26 cellular contexts compared by ENCODE assay signal in the genomic region with DNA sequence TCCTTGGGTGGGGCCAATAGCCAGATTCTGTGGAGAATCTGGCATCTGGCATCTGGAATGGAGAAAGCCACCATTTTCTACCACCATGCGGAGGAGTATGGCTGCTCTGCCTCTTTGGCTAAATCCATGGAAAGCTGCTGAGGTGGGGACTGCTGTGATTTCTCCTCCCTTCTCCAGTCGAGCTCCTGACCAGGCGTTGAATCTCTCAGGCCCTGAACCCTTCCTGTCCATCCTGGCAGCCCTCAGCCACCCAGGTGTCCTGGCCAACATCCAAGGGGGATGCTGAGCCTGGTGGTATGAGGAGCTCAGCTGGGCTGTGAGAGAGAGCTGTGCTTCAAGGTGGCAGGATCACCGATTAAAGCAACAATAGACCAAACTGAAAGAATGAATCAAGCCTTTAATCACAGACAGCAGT. TPM values are rescaled to one million over a fixed set of nuclear protein-coding genes. Genes with fewer than 3 reads are reported as not detected.
A peak's percentile ranks its signal among the peaks of the same experiment; 100 is the strongest.
DNase-seq lines count a peak whose midpoint lies in the region; ATAC-seq, FAIRE-seq and TF ChIP-seq lines count a peak whose summit lies in the region.
"Had no signal": no experiment of that assay in that cellular context is flagged by ENCODE, and none has a peak within 500 bp of the region (broad histone marks: within the 10 kb centered on the region; RNA-seq: fewer than 3 reads in every experiment).

No MANE protein-coding gene starts in this region.

- H3K27ac Mint-ChIP-seq in T-helper 2 cell treated with Interferon-gamma antibody and Interleukin-4, amounts not matched to agents 5 μg/mL and 100 μg/mL, for 36 hours, result no peak overlapping the region

- no peaks in the 10 kb centered on the region for H3K36me3 Mint-ChIP-seq in T-helper 2 cell treated with Interferon-gamma antibody and Interleukin-4, amounts not matched to agents 5 μg/mL and 100 μg/mL, for 36 hours (ENCODE audit: low read depth)

- H3K27ac ChIP-seq in DOHH2 (ENCODE audit: low read depth, low read length) (no peak overlapping the region), GM12878 (ENCODE audit: control insufficient read depth, insufficient read depth) (no peak overlapping the region), spleen (peak overlapping the region in 5 of 8 donors; percentile 8 to 81 (median 60))
- H3K27ac ChIP-seq: C4-2B, GM23248 had no signal

- no peak for TF ChIP-seq RAD21 in GM12878 (IDR thresholded peaks at IDR 0.05; ENCODE audit: insufficient read depth, low read depth, low read length)

- H4K20me1 ChIP-seq in DOHH2 (ENCODE audit: control insufficient read depth, insufficient read depth, low read depth, low read length) (no peaks in the 10 kb centered on the region), GM12878 (ENCODE audit: control insufficient read depth, insufficient read depth) (no peaks in the 10 kb centered on the region)

- DNase-seq in T-helper 2 cell treated with Interferon-gamma antibody and Interleukin-4, amounts not matched to agents 5 μg/mL and 100 μg/mL, for 36 hours (ENCODE audit: low spot score), result no peak
- DNase-seq in T-helper 2 cell (no peak), GM12878 (ENCODE audit: low read depth, low spot score) (no peak), spleen (no peak), middle frontal gyrus (ENCODE audit: extremely low spot score, low spot score) (no peak), GM19239 (ENCODE audit: insufficient read length, low spot score) (no peak), GM03348 (ENCODE audit: low spot score) (no peak)
- DNase-seq: 8988T, DMS 273 treated with DMSO at 0.1 percent for 48 hours, GF-D8, GM23248, HCEC 1CT, NCI-H1048, NCI-H1436 treated with DMSO at 0.1 percent for 48 hours, NCI-H2029 treated with DMSO at 0.1 percent for 48 hours, NCI-H2171 treated with DMSO at 0.1 percent for 48 hours, NCI-H510A, NCI-H774, SW 1271 had no signal

- no peak for TF ChIP-seq EP300 in GM12878 (IDR thresholded peaks at IDR 0.05; ENCODE audit: borderline replicate concordance in 1 of 2, control insufficient read depth in 1 of 2, low read depth in 2 of 2, low read length in 2 of 2)

- TF ChIP-seq CTCF in DOHH2 (IDR thresholded peaks at IDR 0.05; ENCODE audit: low read depth, low read length, poor library complexity, severe bottlenecking), result no peak
- TF ChIP-seq CTCF in GM12878 (IDR thresholded peaks at IDR 0.05 in 2 of 3, conservative IDR thresholded peaks at IDR 0.05 in 1 of 3; ENCODE audit: control insufficient read depth in 2 of 3, extremely low read depth in 1 of 3, insufficient read depth in 1 of 3, low read depth in 3 of 3, low read length in 3 of 3), result no peak
- TF ChIP-seq CTCF in spleen (IDR thresholded peaks at IDR 0.05 in 8 of 11, conservative IDR thresholded peaks at IDR 0.05 in 3 of 11), result no peak

- SMC1A ChIA-PET in GM12878 (lab: Charles Lee; ENCODE audit: uncharacterized antibody, unreplicated experiment), result no interaction called here

- TF ChIP-seq POLR2A in GM12878 (IDR thresholded peaks at IDR 0.05; ENCODE audit: low read depth, low read length), result no peak
- TF ChIP-seq POLR2A in spleen (IDR thresholded peaks at IDR 0.05), result no peak

- 35% methylated on average over 4 of the region's 4 CpGs for WGBS in GM12878 (ENCODE audit: insufficient coverage, insufficient replicate concordance, low lambda C conversion rate, missing lambda C conversion rate)
- 62 to 83% (median 72%) methylated on average over 4 of the region's 4 CpGs for WGBS in spleen, 5 donors

- no peak for FAIRE-seq in GM12878 (lab: Jason Lieb, UNC)
- FAIRE-seq in GM19239 (lab: Jason Lieb, UNC), result no peak
- FAIRE-seq: HTR-8/SVneo had no signal

- CTCF ChIA-PET in GM12878 (lab: Yijun Ruan, JAX), result no interaction called here

- H3K4me2 ChIP-seq in DOHH2 (ENCODE audit: low read length) (peak overlapping the region; percentile 21; the same call in 1 of the 2 replicates), GM12878 (ENCODE audit: control insufficient read depth, insufficient read depth) (0 out of 2 replicates have a peak overlapping the region, but pooled peaks have one; percentile 5)

- in situ Hi-C loops in GM12878 (cut with MboI), result no loop called here

- H3K79me2 ChIP-seq in DOHH2 (ENCODE audit: control insufficient read depth, low read length), result no peaks in the 10 kb centered on the region
- H3K79me2 ChIP-seq in GM12878 (ENCODE audit: control insufficient read depth, insufficient read depth, low read length), result no peaks in the 10 kb centered on the region

- H3K4me3 Mint-ChIP-seq in T-helper 2 cell treated with Interferon-gamma antibody and Interleukin-4, amounts not matched to agents 5 μg/mL and 100 μg/mL, for 36 hours, result peak overlapping the region; percentile 72

- no peaks in the 10 kb centered on the region for H3K9me3 Mint-ChIP-seq in T-helper 2 cell treated with Interferon-gamma antibody and Interleukin-4, amounts not matched to agents 5 μg/mL and 100 μg/mL, for 36 hours

- H3K36me3 ChIP-seq in DOHH2 (ENCODE audit: control insufficient read depth, low read length), result no peaks in the 10 kb centered on the region
- H3K36me3 ChIP-seq in GM12878 (ENCODE audit: control insufficient read depth in 2 of 2, insufficient read depth in 2 of 2, low read length in 1 of 2), result no peaks in the 10 kb centered on the region
- no peaks in the 10 kb centered on the region for H3K36me3 ChIP-seq in spleen

- RAD21 ChIA-PET in GM12878 (lab: Charles Lee; ENCODE audit: unreplicated experiment), result interaction anchor here (0.9 kb wide), 1 partner anchor 13 kb away, joined by 3 read pairs; no protein-coding TSS in a partner anchor

- no peak overlapping the region for H3K9ac ChIP-seq in GM12878 (ENCODE audit: control insufficient read depth, insufficient read depth, low read length)
- H3K9ac ChIP-seq: GM23248 had no signal

- intact Hi-C loops in GM12878 (cut with micrococcal nuclease; ENCODE audit: unreplicated experiment), result no loop called here
- intact Hi-C loops in spleen (cut with DNase I; ENCODE audit: low total_unique reads), result no loop called here

- peaks cover 66% of the 10 kb centered on the region for H3K4me1 Mint-ChIP-seq in T-helper 2 cell treated with Interferon-gamma antibody and Interleukin-4, amounts not matched to agents 5 μg/mL and 100 μg/mL, for 36 hours (ENCODE audit: low read depth)

- H3K4me3 ChIP-seq in DOHH2 (ENCODE audit: low read length) (no peak overlapping the region), GM12878 (no peak overlapping the region), spleen (peak overlapping the region in 1 of 8 donors; percentile 67)
- H3K4me3 ChIP-seq: GM23248 had no signal

- POLR2A ChIA-PET in GM12878 (lab: Charles Lee), result no interaction called here

- peaks cover 32% of the 10 kb centered on the region for H3K27me3 ChIP-seq in DOHH2 (ENCODE audit: control insufficient read depth, low read length)
- no peaks in the 10 kb centered on the region for H3K27me3 ChIP-seq in GM12878 (replicated peaks in 1 of 2; ENCODE audit: control insufficient read depth in 2 of 2, insufficient read depth in 2 of 2, low read length in 1 of 2)
- peaks cover 0 to 58% (median 0%) of the 10 kb centered on the region in 7 donors for H3K27me3 ChIP-seq in spleen (replicated peaks in 1 of 7)

- BruUV-seq in GM12878 (replicated peaks; lab: Mats Ljungman, UMichigan), result no TSS peak

- H3F3A ChIP-seq in DOHH2 (ENCODE audit: control insufficient read depth, insufficient read depth), result no peaks in the 10 kb centered on the region

- peaks cover 7% of the 10 kb centered on the region for H3K27me3 Mint-ChIP-seq in T-helper 2 cell treated with Interferon-gamma antibody and Interleukin-4, amounts not matched to agents 5 μg/mL and 100 μg/mL, for 36 hours (ENCODE audit: low read depth)

- peaks cover 27% of the 10 kb centered on the region for H3K4me1 ChIP-seq in DOHH2 (ENCODE audit: control insufficient read depth, low read length)
- peaks cover 45% of the 10 kb centered on the region for H3K4me1 ChIP-seq in GM12878 (ENCODE audit: control insufficient read depth, insufficient read depth, low read length)
- peaks cover 6 to 81% (median 30%) of the 10 kb centered on the region in 6 donors for H3K4me1 ChIP-seq in spleen

- no peak for ATAC-seq in GM12878
- ATAC-seq: Panc1 had no signal

- no peaks in the 10 kb centered on the region for H3K9me2 ChIP-seq in DOHH2 (replicated peaks; ENCODE audit: control insufficient read depth, low read length)

- H3K9me3 ChIP-seq in DOHH2 (ENCODE audit: control insufficient read depth, insufficient read depth, low read length), result no peaks in the 10 kb centered on the region
- no peaks in the 10 kb centered on the region for H3K9me3 ChIP-seq in GM12878 (replicated peaks; ENCODE audit: control insufficient read depth, insufficient read depth, low read length)
- no peaks in the 10 kb centered on the region for H3K9me3 ChIP-seq in spleen

- no peak overlapping the region for H2AFZ ChIP-seq in GM12878 (ENCODE audit: control insufficient read depth, low read depth, low read length)
- H2AFZ ChIP-seq: GM23248 had no signal

RNA-seq across cellular contexts. Expression of a gene that starts 17.4 kb away (rescaled TPM):
- 0.27 and 0.71 TPM in 2 replicates for total RNA-seq in GM12878 (2013; cell fraction: nucleolus; rRNA removed)
- 0.34 and 0.54 TPM in 2 replicates for total RNA-seq in GM12878 (2014; rRNA removed)
- total RNA-seq in GM12878 (2014; rRNA removed; fragmentation: Illumina TruSeq; extraction: Trizol), result 0.40 and 0.64 TPM in 2 replicates
- total RNA-seq in GM12878 (2021), result 0.31 and 0.45 TPM in 2 replicates
- not detected for polyA plus RNA-seq in GM12878 (2011; ENCODE audit: low read depth)
- polyA plus RNA-seq in GM12878 (2011; rRNA removed), result 0.08 TPM in 1 of 2 replicates, not detected in the other
- polyA plus RNA-seq in GM12878 (2011; cell fraction: cytosol; rRNA removed), result 0.06 and 0.10 TPM in 2 replicates
- 0.10 and 0.19 TPM in 2 replicates for polyA plus RNA-seq in GM12878 (2011; cell fraction: nucleus; rRNA removed)
- polyA plus RNA-seq in GM12878 (2012), result 0.23 and 0.24 TPM in 2 replicates
- 0.10 and 0.14 TPM in 2 replicates for polyA plus RNA-seq in GM12878 (2014; fragmentation: Illumina TruSeq; extraction: Trizol)
- under 1 TPM in 1 of 2 experiments, not detected in 1; 0.13 TPM for polyA plus RNA-seq in GM12878 (2014; fragmentation: Nextera tagmentation; extraction: Ambion mirVana)
- polyA plus RNA-seq in GM12878 (2014; rRNA removed), result 0.31 and 0.38 TPM in 2 replicates
- under 1 TPM in 1 of 2 experiments, not detected in 1; 0.23 TPM for polyA plus RNA-seq in GM12878 (2016; fragmentation: Nextera tagmentation; extraction: Ambion mirVana)
- 0.10 TPM in 1 of 2 replicates, not detected in the other for polyA minus RNA-seq in GM12878 (2011; rRNA and poly(A)+ RNA removed)
- polyA minus RNA-seq in GM12878 (2011; cell fraction: cytosol; rRNA and poly(A)+ RNA removed), result not detected in 2 replicates
- not detected in 2 replicates for polyA minus RNA-seq in GM12878 (2011; cell fraction: nucleus; rRNA and poly(A)+ RNA removed)
- total RNA-seq in spleen, result 1 to 10 TPM in 6 of 7 donors, under 1 TPM in 1; 0.91 to 5.8 (median 3.6) TPM
- polyA plus RNA-seq in spleen, result 1 to 10 TPM in 1 of 3 donors, under 1 TPM in 2; 0.27 to 1.6 (median 0.30) TPM
- total RNA-seq: Daoy, GM23248, M059J, SK-MEL-5 had no signal
- polyA plus RNA-seq: GM23248 had no signal

RNA-seq across cellular contexts. Expression of a gene that starts 22.2 kb away (rescaled TPM):
- 35.3 and 36.3 TPM in 2 replicates for total RNA-seq in GM12878 (2013; cell fraction: nucleolus; rRNA removed)
- total RNA-seq in GM12878 (2014; rRNA removed) (3.3 and 4.0 TPM in 2 replicates), GM12878 (2014; rRNA removed; fragmentation: Illumina TruSeq; extraction: Trizol) (7.0 and 7.1 TPM in 2 replicates), GM12878 (2021) (12.0 and 12.8 TPM in 2 replicates), spleen (10 to 100 TPM; 10.5 to 24.4 (median 18.4) TPM)
- 4.7 TPM for polyA plus RNA-seq in GM12878 (2011; ENCODE audit: low read depth)
- polyA plus RNA-seq in GM12878 (2011; rRNA removed) (9.0 and 12.9 TPM in 2 replicates), GM12878 (2014; fragmentation: Illumina TruSeq; extraction: Trizol) (9.9 and 10.4 TPM in 2 replicates), GM12878 (2014; fragmentation: Nextera tagmentation; extraction: Ambion mirVana) (1 to 10 TPM; 1.5 to 1.8 TPM), GM12878 (2014; rRNA removed) (4.8 TPM in 2 replicates), GM12878 (2016; fragmentation: Nextera tagmentation; extraction: Ambion mirVana) (1 to 10 TPM; 1.9 to 2.1 TPM), spleen (1 to 10 TPM; 1.8 to 4.2 (median 2.0) TPM)
- polyA plus RNA-seq in GM12878 (2011; cell fraction: cytosol; rRNA removed), result 3.5 and 3.8 TPM in 2 replicates
- 10.0 and 11.1 TPM in 2 replicates for polyA plus RNA-seq in GM12878 (2011; cell fraction: nucleus; rRNA removed)
- 5.8 and 6.4 TPM in 2 replicates for polyA plus RNA-seq in GM12878 (2012)
- 8.4 and 10.7 TPM in 2 replicates for polyA minus RNA-seq in GM12878 (2011; rRNA and poly(A)+ RNA removed)
- 4.8 and 6.2 TPM in 2 replicates for polyA minus RNA-seq in GM12878 (2011; cell fraction: cytosol; rRNA and poly(A)+ RNA removed)
- 8.3 and 11.6 TPM in 2 replicates for polyA minus RNA-seq in GM12878 (2011; cell fraction: nucleus; rRNA and poly(A)+ RNA removed)

RNA-seq across cellular contexts. Expression of a gene that starts 47.3 kb away (rescaled TPM):
- total RNA-seq in GM12878 (2013; cell fraction: nucleolus; rRNA removed), result not detected in 2 replicates
- total RNA-seq in GM12878 (2014; rRNA removed) (0.06 and 0.11 TPM in 2 replicates), GM12878 (2014; rRNA removed; fragmentation: Illumina TruSeq; extraction: Trizol) (not detected in 2 replicates), GM12878 (2021) (0.29 TPM in 1 of 2 replicates, not detected in the other), spleen (10 to 100 TPM in 3 of 7 donors, 1 to 10 TPM in 4; 4.0 to 65.1 (median 7.0) TPM)
- not detected for polyA plus RNA-seq in GM12878 (2011; ENCODE audit: low read depth)
- polyA plus RNA-seq in GM12878 (2011; rRNA removed) (0.03 TPM in 1 of 2 replicates, not detected in the other), GM12878 (2014; fragmentation: Illumina TruSeq; extraction: Trizol) (0.09 TPM in 1 of 2 replicates, not detected in the other), GM12878 (2014; fragmentation: Nextera tagmentation; extraction: Ambion mirVana) (not detected), GM12878 (2014; rRNA removed) (0.06 and 0.11 TPM in 2 replicates), GM12878 (2016; fragmentation: Nextera tagmentation; extraction: Ambion mirVana) (under 1 TPM in 1 of 2 experiments, not detected in 1; 0.18 TPM), spleen (1 to 10 TPM; 2.0 to 5.3 (median 2.4) TPM)
- polyA plus RNA-seq in GM12878 (2011; cell fraction: cytosol; rRNA removed), result 0.09 TPM in 1 of 2 replicates, not detected in the other
- polyA plus RNA-seq in GM12878 (2011; cell fraction: nucleus; rRNA removed), result 0.16 TPM in 1 of 2 replicates, not detected in the other
- not detected in 2 replicates for polyA plus RNA-seq in GM12878 (2012)
- 0.10 TPM in 1 of 2 replicates, not detected in the other for polyA minus RNA-seq in GM12878 (2011; rRNA and poly(A)+ RNA removed)
- polyA minus RNA-seq in GM12878 (2011; cell fraction: cytosol; rRNA and poly(A)+ RNA removed), result not detected in 2 replicates
- not detected in 2 replicates for polyA minus RNA-seq in GM12878 (2011; cell fraction: nucleus; rRNA and poly(A)+ RNA removed)
- total RNA-seq: Daoy, GM23248, M059J, SK-MEL-5 had no signal
- polyA plus RNA-seq: GM23248 had no signal

Comparison
In these comparisons a context has a peak if more than half of its experiments do, and no peak if none do; other contexts are left out.
1. H3K27ac ChIP-seq: peak in spleen (5 of 8); none in DOHH2 (single experiment) and GM12878 (single experiment).